ENCODE assay signal across 1 cellular context in the genomic region with DNA sequence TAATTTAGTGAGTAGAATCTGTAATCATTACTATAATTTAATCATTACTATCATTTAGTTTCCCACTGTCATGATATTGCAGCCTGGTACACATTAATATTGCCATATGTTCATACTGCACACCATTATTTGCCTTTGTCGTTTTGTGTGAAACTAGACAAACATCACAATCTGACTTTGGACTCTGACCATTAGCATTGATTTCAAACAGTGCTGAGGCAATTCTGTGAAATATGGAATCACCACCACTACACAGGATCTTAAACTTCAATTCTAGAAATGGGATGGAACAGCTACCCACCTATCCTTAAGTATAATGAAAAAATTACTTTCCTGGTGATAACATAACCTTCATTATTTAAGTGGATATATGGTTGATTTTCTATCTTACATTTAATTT.
TF ChIP-seq lines count a peak whose summit lies in the region.

No MANE protein-coding gene starts in this region.

TF ChIP-seq in HepG2, 621 proteins besides CTCF, POLR2A, EP300 and RAD21 (continued from another document and continues in another):
- TF ChIP-seq, protein P1, sequence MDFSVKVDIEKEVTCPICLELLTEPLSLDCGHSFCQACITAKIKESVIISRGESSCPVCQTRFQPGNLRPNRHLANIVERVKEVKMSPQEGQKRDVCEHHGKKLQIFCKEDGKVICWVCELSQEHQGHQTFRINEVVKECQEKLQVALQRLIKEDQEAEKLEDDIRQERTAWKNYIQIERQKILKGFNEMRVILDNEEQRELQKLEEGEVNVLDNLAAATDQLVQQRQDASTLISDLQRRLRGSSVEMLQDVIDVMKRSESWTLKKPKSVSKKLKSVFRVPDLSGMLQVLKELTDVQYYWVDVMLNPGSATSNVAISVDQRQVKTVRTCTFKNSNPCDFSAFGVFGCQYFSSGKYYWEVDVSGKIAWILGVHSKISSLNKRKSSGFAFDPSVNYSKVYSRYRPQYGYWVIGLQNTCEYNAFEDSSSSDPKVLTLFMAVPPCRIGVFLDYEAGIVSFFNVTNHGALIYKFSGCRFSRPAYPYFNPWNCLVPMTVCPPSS (IDR thresholded peaks at IDR 0.05): no peak
- TF ChIP-seq EZH2 (conservative IDR thresholded peaks at IDR 0.05; ENCODE audit: low read depth, low read length) (no peak), CENPT (CRISPR knock-in tag; IDR thresholded peaks at IDR 0.05; ENCODE audit: low read depth) (no peak), ZNF256 (CRISPR knock-in tag; conservative IDR thresholded peaks at IDR 0.05) (no peak), HNF4A (CRISPR knock-in tag; IDR thresholded peaks at IDR 0.05) (peak; percentile 99), SPEN (CRISPR knock-in tag; IDR thresholded peaks at IDR 0.05; ENCODE audit: low read depth) (no peak), CREB1 (IDR thresholded peaks at IDR 0.05) (peak; percentile 40), CREB1 (CRISPR knock-in tag; IDR thresholded peaks at IDR 0.05) (peak; percentile 79), SNAI1 (CRISPR knock-in tag; IDR thresholded peaks at IDR 0.05; ENCODE audit: borderline replicate concordance) (no peak), HMGA1 (CRISPR knock-in tag; conservative IDR thresholded peaks at IDR 0.05) (no peak), PTBP1 (IDR thresholded peaks at IDR 0.05; ENCODE audit: low read depth, low read length, poor library complexity, severe bottlenecking) (no peak), ZNF20 (CRISPR knock-in tag; IDR thresholded peaks at IDR 0.05) (no peak), CAMTA2 (CRISPR knock-in tag; IDR thresholded peaks at IDR 0.05; ENCODE audit: borderline replicate concordance) (no peak), NFE2L2 (IDR thresholded peaks at IDR 0.05; ENCODE audit: low read length) (no peak), ZNF703 (CRISPR knock-in tag; IDR thresholded peaks at IDR 0.05; ENCODE audit: borderline replicate concordance) (no peak), ZNF337 (CRISPR knock-in tag; IDR thresholded peaks at IDR 0.05; ENCODE audit: borderline replicate concordance, low read depth) (no peak), CENPX (CRISPR knock-in tag; IDR thresholded peaks at IDR 0.05) (no peak), POLR2AphosphoS2 (IDR thresholded peaks at IDR 0.05; ENCODE audit: low read depth, low read length) (no peak), ZNF629 (CRISPR knock-in tag; conservative IDR thresholded peaks at IDR 0.05) (no peak), TBL1XR1 (IDR thresholded peaks at IDR 0.05; ENCODE audit: borderline replicate concordance, low read length, partially characterized antibody) (peak; percentile 67), ZNF879 (CRISPR knock-in tag; IDR thresholded peaks at IDR 0.05) (no peak), ZNF772 (CRISPR knock-in tag; IDR thresholded peaks at IDR 0.05) (no peak), NFATC3 (CRISPR knock-in tag; IDR thresholded peaks at IDR 0.05) (no peak), DPF2 (CRISPR knock-in tag; IDR thresholded peaks at IDR 0.05; ENCODE audit: borderline replicate concordance, low read depth) (peak; percentile 95), NFIC (IDR thresholded peaks at IDR 0.05; ENCODE audit: low read length) (peak; percentile 82), ZNF296 (CRISPR knock-in tag; conservative IDR thresholded peaks at IDR 0.05) (no peak), TOE1 (CRISPR knock-in tag; IDR thresholded peaks at IDR 0.05) (no peak), CC2D1A (CRISPR knock-in tag; IDR thresholded peaks at IDR 0.05) (no peak), KLF6 (CRISPR knock-in tag; IDR thresholded peaks at IDR 0.05) (no peak), MBD4 (IDR thresholded peaks at IDR 0.05; ENCODE audit: borderline replicate concordance, low read length) (peak; percentile 74; the same call in 1 of the 2 replicates), ZSCAN31 (CRISPR knock-in tag; IDR thresholded peaks at IDR 0.05; ENCODE audit: low read depth) (no peak), GABPB1 (CRISPR knock-in tag; IDR thresholded peaks at IDR 0.05) (0 out of 2 replicates have a peak, but pooled peaks have one; percentile 12), SRSF1 (optimal IDR thresholded peaks at IDR 0.05; ENCODE audit: low read depth, low read length) (no peak), ZNF570 (CRISPR knock-in tag; IDR thresholded peaks at IDR 0.05; ENCODE audit: borderline replicate concordance) (no peak), KLF12 (CRISPR knock-in tag; IDR thresholded peaks at IDR 0.05; ENCODE audit: borderline replicate concordance) (no peak), DMAP1 (CRISPR knock-in tag; IDR thresholded peaks at IDR 0.05) (peak; percentile 66; the same call in 1 of the 2 replicates), MED1 (CRISPR knock-in tag; IDR thresholded peaks at IDR 0.05) (peak; percentile 93), TOPORS (CRISPR knock-in tag; IDR thresholded peaks at IDR 0.05) (no peak), ZFP41 (CRISPR knock-in tag; IDR thresholded peaks at IDR 0.05; ENCODE audit: borderline replicate concordance) (no peak), HCFC1 (IDR thresholded peaks at IDR 0.05; ENCODE audit: low read depth, low read length) (no peak), RBM22 (optimal IDR thresholded peaks at IDR 0.05; ENCODE audit: low read length) (no peak), TEAD3 (CRISPR knock-in tag; optimal IDR thresholded peaks at IDR 0.05; ENCODE audit: borderline replicate concordance) (no peak), MBNL3 (CRISPR knock-in tag; conservative IDR thresholded peaks at IDR 0.05) (no peak), ZNF160 (CRISPR knock-in tag; IDR thresholded peaks at IDR 0.05) (no peak), RARA (CRISPR knock-in tag; IDR thresholded peaks at IDR 0.05) (peak; percentile 74), ZBTB38 (CRISPR knock-in tag; IDR thresholded peaks at IDR 0.05) (no peak), SP1 (IDR thresholded peaks at IDR 0.05) (no peak), SP1 (CRISPR knock-in tag; IDR thresholded peaks at IDR 0.05) (no peak), ZNF138 (CRISPR knock-in tag; IDR thresholded peaks at IDR 0.05; ENCODE audit: low read depth) (no peak), KLF13 (CRISPR knock-in tag; IDR thresholded peaks at IDR 0.05) (no peak)
- TF ChIP-seq, protein P2, sequence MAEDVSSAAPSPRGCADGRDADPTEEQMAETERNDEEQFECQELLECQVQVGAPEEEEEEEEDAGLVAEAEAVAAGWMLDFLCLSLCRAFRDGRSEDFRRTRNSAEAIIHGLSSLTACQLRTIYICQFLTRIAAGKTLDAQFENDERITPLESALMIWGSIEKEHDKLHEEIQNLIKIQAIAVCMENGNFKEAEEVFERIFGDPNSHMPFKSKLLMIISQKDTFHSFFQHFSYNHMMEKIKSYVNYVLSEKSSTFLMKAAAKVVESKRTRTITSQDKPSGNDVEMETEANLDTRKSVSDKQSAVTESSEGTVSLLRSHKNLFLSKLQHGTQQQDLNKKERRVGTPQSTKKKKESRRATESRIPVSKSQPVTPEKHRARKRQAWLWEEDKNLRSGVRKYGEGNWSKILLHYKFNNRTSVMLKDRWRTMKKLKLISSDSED (CRISPR knock-in tag; IDR thresholded peaks at IDR 0.05): no peak
- TF ChIP-seq, protein P3, sequence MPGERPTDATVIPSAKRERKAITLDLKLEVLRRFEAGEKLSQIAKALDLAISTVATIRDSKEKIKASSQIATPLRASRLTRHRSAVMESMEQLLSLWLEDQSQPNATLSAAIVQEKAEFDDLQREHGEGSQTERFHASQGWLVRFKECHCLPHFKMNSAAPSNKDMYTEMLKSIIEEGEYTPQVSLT (CRISPR knock-in tag; IDR thresholded peaks at IDR 0.05; ENCODE audit: borderline replicate concordance, low read depth): no peak
- TF ChIP-seq, protein P4, sequence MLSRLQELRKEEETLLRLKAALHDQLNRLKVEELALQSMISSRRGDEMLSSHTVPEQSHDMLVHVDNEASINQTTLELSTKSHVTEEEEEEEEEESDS (CRISPR knock-in tag; IDR thresholded peaks at IDR 0.05; ENCODE audit: borderline replicate concordance): no peak
- TF ChIP-seq, protein P5, sequence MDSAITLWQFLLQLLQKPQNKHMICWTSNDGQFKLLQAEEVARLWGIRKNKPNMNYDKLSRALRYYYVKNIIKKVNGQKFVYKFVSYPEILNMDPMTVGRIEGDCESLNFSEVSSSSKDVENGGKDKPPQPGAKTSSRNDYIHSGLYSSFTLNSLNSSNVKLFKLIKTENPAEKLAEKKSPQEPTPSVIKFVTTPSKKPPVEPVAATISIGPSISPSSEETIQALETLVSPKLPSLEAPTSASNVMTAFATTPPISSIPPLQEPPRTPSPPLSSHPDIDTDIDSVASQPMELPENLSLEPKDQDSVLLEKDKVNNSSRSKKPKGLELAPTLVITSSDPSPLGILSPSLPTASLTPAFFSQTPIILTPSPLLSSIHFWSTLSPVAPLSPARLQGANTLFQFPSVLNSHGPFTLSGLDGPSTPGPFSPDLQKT (CRISPR knock-in tag; IDR thresholded peaks at IDR 0.05; ENCODE audit: borderline replicate concordance): no peak
- TF ChIP-seq, protein P6, sequence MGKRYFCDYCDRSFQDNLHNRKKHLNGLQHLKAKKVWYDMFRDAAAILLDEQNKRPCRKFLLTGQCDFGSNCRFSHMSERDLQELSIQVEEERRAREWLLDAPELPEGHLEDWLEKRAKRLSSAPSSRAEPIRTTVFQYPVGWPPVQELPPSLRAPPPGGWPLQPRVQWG (CRISPR knock-in tag; IDR thresholded peaks at IDR 0.05; ENCODE audit: borderline replicate concordance, low read depth): no peak
- TF ChIP-seq, protein P7, sequence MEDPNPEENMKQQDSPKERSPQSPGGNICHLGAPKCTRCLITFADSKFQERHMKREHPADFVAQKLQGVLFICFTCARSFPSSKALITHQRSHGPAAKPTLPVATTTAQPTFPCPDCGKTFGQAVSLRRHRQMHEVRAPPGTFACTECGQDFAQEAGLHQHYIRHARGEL (CRISPR knock-in tag; IDR thresholded peaks at IDR 0.05): no peak
- TF ChIP-seq, protein P8, sequence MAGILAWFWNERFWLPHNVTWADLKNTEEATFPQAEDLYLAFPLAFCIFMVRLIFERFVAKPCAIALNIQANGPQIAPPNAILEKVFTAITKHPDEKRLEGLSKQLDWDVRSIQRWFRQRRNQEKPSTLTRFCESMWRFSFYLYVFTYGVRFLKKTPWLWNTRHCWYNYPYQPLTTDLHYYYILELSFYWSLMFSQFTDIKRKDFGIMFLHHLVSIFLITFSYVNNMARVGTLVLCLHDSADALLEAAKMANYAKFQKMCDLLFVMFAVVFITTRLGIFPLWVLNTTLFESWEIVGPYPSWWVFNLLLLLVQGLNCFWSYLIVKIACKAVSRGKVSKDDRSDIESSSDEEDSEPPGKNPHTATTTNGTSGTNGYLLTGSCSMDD (CRISPR knock-in tag; IDR thresholded peaks at IDR 0.05): no peak
- TF ChIP-seq, protein P9, sequence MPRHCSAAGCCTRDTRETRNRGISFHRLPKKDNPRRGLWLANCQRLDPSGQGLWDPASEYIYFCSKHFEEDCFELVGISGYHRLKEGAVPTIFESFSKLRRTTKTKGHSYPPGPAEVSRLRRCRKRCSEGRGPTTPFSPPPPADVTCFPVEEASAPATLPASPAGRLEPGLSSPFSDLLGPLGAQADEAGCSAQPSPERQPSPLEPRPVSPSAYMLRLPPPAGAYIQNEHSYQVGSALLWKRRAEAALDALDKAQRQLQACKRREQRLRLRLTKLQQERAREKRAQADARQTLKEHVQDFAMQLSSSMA (CRISPR knock-in tag; IDR thresholded peaks at IDR 0.05): 0 out of 2 replicates have a peak, but pooled peaks have one; percentile 8
- TF ChIP-seq, protein P10, sequence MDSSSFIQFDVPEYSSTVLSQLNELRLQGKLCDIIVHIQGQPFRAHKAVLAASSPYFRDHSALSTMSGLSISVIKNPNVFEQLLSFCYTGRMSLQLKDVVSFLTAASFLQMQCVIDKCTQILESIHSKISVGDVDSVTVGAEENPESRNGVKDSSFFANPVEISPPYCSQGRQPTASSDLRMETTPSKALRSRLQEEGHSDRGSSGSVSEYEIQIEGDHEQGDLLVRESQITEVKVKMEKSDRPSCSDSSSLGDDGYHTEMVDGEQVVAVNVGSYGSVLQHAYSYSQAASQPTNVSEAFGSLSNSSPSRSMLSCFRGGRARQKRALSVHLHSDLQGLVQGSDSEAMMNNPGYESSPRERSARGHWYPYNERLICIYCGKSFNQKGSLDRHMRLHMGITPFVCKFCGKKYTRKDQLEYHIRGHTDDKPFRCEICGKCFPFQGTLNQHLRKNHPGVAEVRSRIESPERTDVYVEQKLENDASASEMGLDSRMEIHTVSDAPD (CRISPR knock-in tag; IDR thresholded peaks at IDR 0.05): no peak
- TF ChIP-seq, protein P11, sequence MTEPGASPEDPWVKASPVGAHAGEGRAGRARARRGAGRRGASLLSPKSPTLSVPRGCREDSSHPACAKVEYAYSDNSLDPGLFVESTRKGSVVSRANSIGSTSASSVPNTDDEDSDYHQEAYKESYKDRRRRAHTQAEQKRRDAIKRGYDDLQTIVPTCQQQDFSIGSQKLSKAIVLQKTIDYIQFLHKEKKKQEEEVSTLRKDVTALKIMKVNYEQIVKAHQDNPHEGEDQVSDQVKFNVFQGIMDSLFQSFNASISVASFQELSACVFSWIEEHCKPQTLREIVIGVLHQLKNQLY (CRISPR knock-in tag; IDR thresholded peaks at IDR 0.05): no peak; the same call in 1 of the 2 replicates
- TF ChIP-seq, protein P12, sequence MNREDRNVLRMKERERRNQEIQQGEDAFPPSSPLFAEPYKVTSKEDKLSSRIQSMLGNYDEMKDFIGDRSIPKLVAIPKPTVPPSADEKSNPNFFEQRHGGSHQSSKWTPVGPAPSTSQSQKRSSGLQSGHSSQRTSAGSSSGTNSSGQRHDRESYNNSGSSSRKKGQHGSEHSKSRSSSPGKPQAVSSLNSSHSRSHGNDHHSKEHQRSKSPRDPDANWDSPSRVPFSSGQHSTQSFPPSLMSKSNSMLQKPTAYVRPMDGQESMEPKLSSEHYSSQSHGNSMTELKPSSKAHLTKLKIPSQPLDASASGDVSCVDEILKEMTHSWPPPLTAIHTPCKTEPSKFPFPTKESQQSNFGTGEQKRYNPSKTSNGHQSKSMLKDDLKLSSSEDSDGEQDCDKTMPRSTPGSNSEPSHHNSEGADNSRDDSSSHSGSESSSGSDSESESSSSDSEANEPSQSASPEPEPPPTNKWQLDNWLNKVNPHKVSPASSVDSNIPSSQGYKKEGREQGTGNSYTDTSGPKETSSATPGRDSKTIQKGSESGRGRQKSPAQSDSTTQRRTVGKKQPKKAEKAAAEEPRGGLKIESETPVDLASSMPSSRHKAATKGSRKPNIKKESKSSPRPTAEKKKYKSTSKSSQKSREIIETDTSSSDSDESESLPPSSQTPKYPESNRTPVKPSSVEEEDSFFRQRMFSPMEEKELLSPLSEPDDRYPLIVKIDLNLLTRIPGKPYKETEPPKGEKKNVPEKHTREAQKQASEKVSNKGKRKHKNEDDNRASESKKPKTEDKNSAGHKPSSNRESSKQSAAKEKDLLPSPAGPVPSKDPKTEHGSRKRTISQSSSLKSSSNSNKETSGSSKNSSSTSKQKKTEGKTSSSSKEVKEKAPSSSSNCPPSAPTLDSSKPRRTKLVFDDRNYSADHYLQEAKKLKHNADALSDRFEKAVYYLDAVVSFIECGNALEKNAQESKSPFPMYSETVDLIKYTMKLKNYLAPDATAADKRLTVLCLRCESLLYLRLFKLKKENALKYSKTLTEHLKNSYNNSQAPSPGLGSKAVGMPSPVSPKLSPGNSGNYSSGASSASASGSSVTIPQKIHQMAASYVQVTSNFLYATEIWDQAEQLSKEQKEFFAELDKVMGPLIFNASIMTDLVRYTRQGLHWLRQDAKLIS (CRISPR knock-in tag; IDR thresholded peaks at IDR 0.05): 0 out of 2 replicates have a peak, but pooled peaks have one; percentile 54
- TF ChIP-seq, protein P13, sequence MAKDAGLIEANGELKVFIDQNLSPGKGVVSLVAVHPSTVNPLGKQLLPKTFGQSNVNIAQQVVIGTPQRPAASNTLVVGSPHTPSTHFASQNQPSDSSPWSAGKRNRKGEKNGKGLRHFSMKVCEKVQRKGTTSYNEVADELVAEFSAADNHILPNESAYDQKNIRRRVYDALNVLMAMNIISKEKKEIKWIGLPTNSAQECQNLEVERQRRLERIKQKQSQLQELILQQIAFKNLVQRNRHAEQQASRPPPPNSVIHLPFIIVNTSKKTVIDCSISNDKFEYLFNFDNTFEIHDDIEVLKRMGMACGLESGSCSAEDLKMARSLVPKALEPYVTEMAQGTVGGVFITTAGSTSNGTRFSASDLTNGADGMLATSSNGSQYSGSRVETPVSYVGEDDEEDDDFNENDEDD (CRISPR knock-in tag; IDR thresholded peaks at IDR 0.05; ENCODE audit: borderline replicate concordance): no peak
